Comparison of ENCODE assay signal across 8 cellular contexts in genomic region chr5:172179032-172179989, GRCh38. TPM values are rescaled to one million over a fixed set of nuclear protein-coding genes. Genes with fewer than 3 reads are reported as not detected.
DNase-seq lines count a peak whose midpoint lies in the region; ATAC-seq and TF ChIP-seq lines count a peak whose summit lies in the region.
"Had no signal": no experiment of that assay in that cellular context is flagged by ENCODE, and none has a peak within 500 bp of the region (broad histone marks: within the 10 kb centered on the region; RNA-seq: fewer than 3 reads in every experiment).

No MANE protein-coding gene starts in this region.

- peak overlapping the region; percentile 77; the same call in 1 of the 2 replicates for H4K5ac ChIP-seq in IMR-90 (ENCODE audit: low read depth, low read length)

- intact Hi-C loops in IMR-90 (cut with micrococcal nuclease) (no loop called here), esophagus squamous epithelium (cut with DNase I) (no loop called here)

- WGBS in IMR-90 (ENCODE audit: extremely low coverage in 2 of 2, insufficient read length in 1 of 2), 2 experiments, result 77% methylated on average over 7 of the region's 17 CpGs; no CpG with 5 or more reads in 1 of the 2 experiments
- WGBS in esophagus squamous epithelium, 2 donors, result 54 to 58% methylated on average over 6 to 10 of the region's 17 CpGs

- H2BK120ac ChIP-seq in IMR-90 (ENCODE audit: low read depth, low read length), result no peak overlapping the region

- peaks cover 5% of the 10 kb centered on the region; the same call in 1 of the 2 replicates for H3K4me1 ChIP-seq in IMR-90 (ENCODE audit: control insufficient read depth, insufficient read depth, low read length)
- H3K4me1 ChIP-seq in esophagus squamous epithelium, result peaks cover 8 to 63% (median 9%) of the 10 kb centered on the region in 3 donors

- H4K91ac ChIP-seq in IMR-90 (ENCODE audit: insufficient read depth, low read depth, low read length), result no peak overlapping the region

- ATAC-seq in GM19463 (IDR thresholded peaks at IDR 0.05; ENCODE audit: unreplicated experiment) (peak; percentile 26), IMR-90 (ENCODE audit: low read depth) (peak; percentile 40), GM19397 (IDR thresholded peaks at IDR 0.05; ENCODE audit: unreplicated experiment) (no peak), HG03521 (IDR thresholded peaks at IDR 0.05; ENCODE audit: unreplicated experiment) (no peak)

- H3K9me3 ChIP-seq in IMR-90 (ENCODE audit: control insufficient read depth, insufficient read depth, low read length) (no peaks in the 10 kb centered on the region), esophagus squamous epithelium (no peaks in the 10 kb centered on the region)

- peak overlapping the region in 1 of 2 experiments; percentile 22; a peak in 2 of 4 replicates for H4K8ac ChIP-seq in IMR-90 (ENCODE audit: low read depth in 2 of 2, low read length in 2 of 2)

- H2BK15ac ChIP-seq in IMR-90 (ENCODE audit: low read depth, low read length), result no peak overlapping the region

- H3K18ac ChIP-seq in IMR-90 (ENCODE audit: low read depth, low read length), result no peak overlapping the region; the same call in 1 of the 2 replicates

- dilution Hi-C loops in IMR-90 (cut with HindIII; ENCODE audit: low sequenced_read_pairs, unreplicated experiment), result no loop called here

- no peak overlapping the region; the same call in 1 of the 2 replicates for H3K4me2 ChIP-seq in IMR-90 (ENCODE audit: low read depth, low read length)

- TF ChIP-seq POLR2A in IMR-90 (IDR thresholded peaks at IDR 0.05; ENCODE audit: low read depth, low read length) (no peak), esophagus squamous epithelium (IDR thresholded peaks at IDR 0.05) (peak in 1 of 4 donors; percentile 20)

- H3K14ac ChIP-seq in IMR-90 (replicated peaks; ENCODE audit: low read depth, low read length), result 0 out of 2 replicates have a peak overlapping the region, but pooled peaks have one; percentile 14

- peaks cover 51% of the 10 kb centered on the region for H4K20me1 ChIP-seq in IMR-90 (ENCODE audit: insufficient read depth, low read length)

- no peak for TF ChIP-seq RAD21 in IMR-90 (IDR thresholded peaks at IDR 0.05; ENCODE audit: low read length)

- peak overlapping the region; percentile 60 for H3K4ac ChIP-seq in IMR-90 (ENCODE audit: low read depth, low read length)

- CTCF ChIA-PET in IMR-90 (lab: Yijun Ruan, JAX), result interaction anchor here (0.6 to 0.9 kb wide), 2 partner anchors 15 to 101 kb away, joined by 3 read pairs; no protein-coding TSS in a partner anchor

- H2AFZ ChIP-seq in IMR-90 (replicated peaks; ENCODE audit: low read length, poor library complexity), result peak overlapping the region; percentile 37

- peak overlapping the region; percentile 5; the same call in 1 of the 2 replicates for H3K23ac ChIP-seq in IMR-90 (ENCODE audit: low read depth, low read length)

- H3K4me3 ChIP-seq in IMR-90 (ENCODE audit: insufficient read depth, low read depth, low read length) (no peak overlapping the region), esophagus squamous epithelium (peak overlapping the region in 3 of 4 donors; percentile 1 to 51 (median 15))

- POLR2A ChIA-PET in IMR-90 (lab: Charles Lee; ENCODE audit: unreplicated experiment), result no interaction called here

- H2AK5ac ChIP-seq in IMR-90 (ENCODE audit: low read depth, low read length), result no peak overlapping the region

- H3K36me3 ChIP-seq in IMR-90 (ENCODE audit: control insufficient read depth, insufficient read depth, low read length) (peaks cover 2% of the 10 kb centered on the region), esophagus squamous epithelium (no peaks in the 10 kb centered on the region)

- BruUV-seq in IMR-90 (replicated peaks; lab: Mats Ljungman, UMichigan), result no TSS peak

- H3K9ac ChIP-seq in IMR-90 (ENCODE audit: low read depth, low read length), result peak overlapping the region; percentile 23; the same call in 1 of the 2 replicates

- H3K27me3 ChIP-seq in IMR-90 (ENCODE audit: control insufficient read depth, insufficient read depth, low read length) (no peaks in the 10 kb centered on the region), esophagus squamous epithelium (no peaks in the 10 kb centered on the region)

- peak overlapping the region; percentile 18 for H2AK9ac ChIP-seq in IMR-90 (replicated peaks; ENCODE audit: low read depth, low read length, poor library complexity)

- no peak overlapping the region for H2BK20ac ChIP-seq in IMR-90 (ENCODE audit: low read depth, low read length)

- H3K79me1 ChIP-seq in IMR-90 (ENCODE audit: low read depth in 1 of 2, low read length in 2 of 2), result peaks cover 22 to 74% of the 10 kb centered on the region in 2 experiments

- TF ChIP-seq CTCF in IMR-90 (conservative IDR thresholded peaks at IDR 0.05; ENCODE audit: low read depth, low read length), result no peak
- no peak for TF ChIP-seq CTCF in esophagus squamous epithelium (IDR thresholded peaks at IDR 0.05)

- H3K56ac ChIP-seq in IMR-90 (ENCODE audit: extremely low read depth, insufficient read depth, low read length), result no peak overlapping the region

- DNase-seq in IMR-90 (peak; percentile 40), esophagus squamous epithelium (lab: John Stamatoyannopoulos, UW) (no peak), pons (ENCODE audit: low spot score) (peak; percentile 67)
- peak; percentile 50 to 67 for DNase-seq in activated CD4-positive, alpha-beta T cell treated with anti-CD3 and anti-CD28 coated beads, Interleukin-2, amount 50 U/mL, for 48 hours

- H3K27ac ChIP-seq in IMR-90 (ENCODE audit: insufficient read depth, low read length) (no peak overlapping the region), esophagus squamous epithelium (peak overlapping the region; percentile 49 to 86 (median 65))

- in situ Hi-C loops in IMR-90 (cut with MboI; ENCODE audit: low sequenced_read_pairs), result loop anchor here (25.0 kb wide), 1 partner anchor 767 kb away; the partner anchor contains the start of gene FGF18

- H2BK5ac ChIP-seq in IMR-90 (ENCODE audit: low read depth, low read length, poor library complexity, severe bottlenecking), result no peak overlapping the region

- peaks cover 28% of the 10 kb centered on the region for H3K9me1 ChIP-seq in IMR-90 (ENCODE audit: insufficient read depth, low read length)

TF ChIP-seq in IMR-90, 13 proteins besides CTCF, POLR2A, EP300 and RAD21:
- no peak for TF ChIP-seq MAFK (IDR thresholded peaks at IDR 0.05; ENCODE audit: low read depth, low read length)
- no peak for TF ChIP-seq MXI1 (IDR thresholded peaks at IDR 0.05; ENCODE audit: borderline replicate concordance, low read depth, low read length)
- no peak for TF ChIP-seq RCOR1 (IDR thresholded peaks at IDR 0.05; ENCODE audit: insufficient replicate concordance, low read length)
- no peak for TF ChIP-seq CEBPB (IDR thresholded peaks at IDR 0.05; ENCODE audit: low read depth, low read length)
- TF ChIP-seq ELK1 (IDR thresholded peaks at IDR 0.05; ENCODE audit: borderline replicate concordance, low read depth, low read length), result no peak
- TF ChIP-seq BHLHE40 (IDR thresholded peaks at IDR 0.05; ENCODE audit: low read depth, low read length), result no peak
- TF ChIP-seq SMC3 (IDR thresholded peaks at IDR 0.05; ENCODE audit: low read depth, low read length), result no peak
- TF ChIP-seq CHD1 (IDR thresholded peaks at IDR 0.05; ENCODE audit: low read depth, low read length), result no peak
- TF ChIP-seq NFE2L2 (IDR thresholded peaks at IDR 0.05; ENCODE audit: low read depth, low read length), result no peak
- TF ChIP-seq USF2 (IDR thresholded peaks at IDR 0.05; ENCODE audit: low read depth, low read length), result no peak
- no peak for TF ChIP-seq RFX5 (IDR thresholded peaks at IDR 0.05; ENCODE audit: low read depth, low read length)
- TF ChIP-seq FOS (IDR thresholded peaks at IDR 0.05; ENCODE audit: low read depth, low read length), result no peak

RNA-seq across cellular contexts. Expression of gene STK10, which starts 8.7 kb away (rescaled TPM):
- total RNA-seq in IMR-90 (2012; rRNA removed) (15.4 and 16.4 TPM in 2 replicates), esophagus squamous epithelium (10 to 100 TPM in 1 of 4 donors, 1 to 10 TPM in 3; 5.4 to 15.6 (median 8.9) TPM)
- 17.8 and 18.5 TPM in 2 replicates for polyA plus RNA-seq in IMR-90 (2012; rRNA removed)
- 8.9 and 15.5 TPM in 2 replicates for polyA plus RNA-seq in IMR-90 (2012; cell fraction: cytosol; rRNA removed)
- 49.7 and 83.4 TPM in 2 replicates for polyA plus RNA-seq in IMR-90 (2012; cell fraction: nucleus; rRNA removed; ENCODE audit: low replicate concordance)

RNA-seq across cellular contexts. Expression of gene EFCAB9, which starts 14.7 kb away (rescaled TPM):
- total RNA-seq in IMR-90 (2012; rRNA removed) (not detected in 2 replicates), esophagus squamous epithelium (not detected)
- polyA plus RNA-seq in IMR-90 (2012; rRNA removed), result not detected in 2 replicates
- not detected in 2 replicates for polyA plus RNA-seq in IMR-90 (2012; cell fraction: cytosol; rRNA removed)
- polyA plus RNA-seq in IMR-90 (2012; cell fraction: nucleus; rRNA removed; ENCODE audit: low replicate concordance), result not detected in 2 replicates
- total RNA-seq: temporal lobe had no signal

Comparison
In these comparisons a context has a peak if more than half of its experiments do, and no peak if none do; other contexts are left out.
1. ATAC-seq: peak in GM19463 (single experiment) and IMR-90 (single experiment); none in GM19397 (single experiment) and HG03521 (single experiment).